1 cellular context compared by ENCODE assay signal in genomic region chr7:1028775-1029636, GRCh38.
TF ChIP-seq lines count a peak whose summit lies in the region.

No MANE protein-coding gene starts in this region.

TF ChIP-seq in K562, 482 proteins besides CTCF, POLR2A, EP300 and RAD21 (continued from another document and continues in another):
- no peak for TF ChIP-seq ETV6 (IDR thresholded peaks at IDR 0.05; ENCODE audit: borderline replicate concordance in 1 of 2, low read depth in 2 of 2, low read length in 1 of 2)
- TF ChIP-seq ETV6 (CRISPR knock-in tag; IDR thresholded peaks at IDR 0.05; ENCODE audit: borderline replicate concordance) = no peak
- TF ChIP-seq SMARCA4 (IDR thresholded peaks at IDR 0.05) = peak; percentile 81
- no peak for TF ChIP-seq HDAC6 (IDR thresholded peaks at IDR 0.05; ENCODE audit: low read depth, low read length)
- no peak for TF ChIP-seq SIRT6 (IDR thresholded peaks at IDR 0.05; ENCODE audit: low read depth, low read length)
- no peak for TF ChIP-seq RFX1 (IDR thresholded peaks at IDR 0.05)
- TF ChIP-seq KDM5B (IDR thresholded peaks at IDR 0.05; ENCODE audit: insufficient replicate concordance, low read depth, low read length) = peak; percentile 71
- TF ChIP-seq MLX (CRISPR knock-in tag; conservative IDR thresholded peaks at IDR 0.05) = no peak
- TF ChIP-seq BCOR (IDR thresholded peaks at IDR 0.05) = 0 out of 2 replicates have a peak, but pooled peaks have one; percentile 31
- peak; percentile 53 for TF ChIP-seq FOS (IDR thresholded peaks at IDR 0.05; ENCODE audit: extremely low read depth, insufficient read length)
- TF ChIP-seq SP2 (IDR thresholded peaks at IDR 0.05; ENCODE audit: extremely low read depth, low read depth, low read length, poor library complexity, severe bottlenecking) = no peak
- TF ChIP-seq NR4A1 (CRISPR knock-in tag; IDR thresholded peaks at IDR 0.05) = no peak
- no peak for TF ChIP-seq NR4A1 (tag; IDR thresholded peaks at IDR 0.05)
- TF ChIP-seq HDAC2 (IDR thresholded peaks at IDR 0.05) = peak; percentile 40; the same call in 1 of the 2 replicates
- 0 out of 2 replicates have a peak, but pooled peaks have one; percentile 36 for TF ChIP-seq CGGBP1 (CRISPR knock-in tag; IDR thresholded peaks at IDR 0.05)
- peak; percentile 20 for TF ChIP-seq CBFA2T3 (IDR thresholded peaks at IDR 0.05)
- TF ChIP-seq JUNB (CRISPR knock-in tag; conservative IDR thresholded peaks at IDR 0.05) = peak; percentile 71; the same call in 1 of the 2 replicates
- TF ChIP-seq POLR2H (tag; IDR thresholded peaks at IDR 0.05; ENCODE audit: low read depth) = peak; percentile 37; the same call in 1 of the 2 replicates
- TF ChIP-seq TCF3 (CRISPR knock-in tag; IDR thresholded peaks at IDR 0.05) = 0 out of 2 replicates have a peak, but pooled peaks have one; percentile 9
- peak in 1 of 2 experiments; percentile 12; a peak in 1 of 4 replicates for TF ChIP-seq SIN3A (IDR thresholded peaks at IDR 0.05; ENCODE audit: borderline replicate concordance in 2 of 2, control insufficient read depth in 1 of 2, low read depth in 2 of 2, low read length in 2 of 2)
- no peak for TF ChIP-seq HINFP (tag; conservative IDR thresholded peaks at IDR 0.05; ENCODE audit: low read depth)
- TF ChIP-seq CTCFL (IDR thresholded peaks at IDR 0.05; ENCODE audit: borderline replicate concordance, insufficient read depth, low read depth, low read length, poor library complexity, severe bottlenecking) = no peak
- peak; percentile 40; the same call in 1 of the 2 replicates for TF ChIP-seq PHF8 (IDR thresholded peaks at IDR 0.05; ENCODE audit: borderline replicate concordance, low read length)
- TF ChIP-seq E2F6 (IDR thresholded peaks at IDR 0.05; ENCODE audit: borderline replicate concordance in 1 of 2, extremely low read depth in 1 of 2, insufficient read depth in 1 of 2, insufficient read length in 1 of 2, low read depth in 1 of 2, low read length in 1 of 2, poor library complexity in 1 of 2, severe bottlenecking in 1 of 2) = peak in 1 of 2 experiments; percentile 73
- no peak for TF ChIP-seq ZNF224 (CRISPR knock-in tag; IDR thresholded peaks at IDR 0.05)
- 0 out of 4 replicates have a peak, but pooled peaks of 1 of the 2 experiments have one; percentile 29 for TF ChIP-seq UBTF (IDR thresholded peaks at IDR 0.05; ENCODE audit: borderline replicate concordance in 1 of 2, low read depth in 2 of 2, low read length in 2 of 2)
- TF ChIP-seq ZNF318 (IDR thresholded peaks at IDR 0.05; ENCODE audit: borderline replicate concordance in 1 of 2, low read depth in 1 of 2) = peak in 1 of 2 experiments; percentile 69; a peak in 1 of 4 replicates
- no peak for TF ChIP-seq ATF1 (CRISPR knock-in tag; IDR thresholded peaks at IDR 0.05)
- peak; percentile 45; the same call in 1 of the 2 replicates for TF ChIP-seq ATF1 (tag; IDR thresholded peaks at IDR 0.05)
- TF ChIP-seq ZFX (CRISPR knock-in tag; IDR thresholded peaks at IDR 0.05) = peak; percentile 61; the same call in 1 of the 2 replicates
- peak in 1 of 2 experiments; percentile 41 for TF ChIP-seq AFF1 (IDR thresholded peaks at IDR 0.05; ENCODE audit: low read depth in 1 of 2, partially characterized antibody in 2 of 2)
- 0 out of 2 replicates have a peak, but pooled peaks have one; percentile 43 for TF ChIP-seq NBN (IDR thresholded peaks at IDR 0.05; ENCODE audit: low read depth)
- no peak for TF ChIP-seq ZNF584 (CRISPR knock-in tag; IDR thresholded peaks at IDR 0.05; ENCODE audit: low read depth)
- no peak for TF ChIP-seq ADNP (tag; IDR thresholded peaks at IDR 0.05)
- TF ChIP-seq ZNF324 (CRISPR knock-in tag; IDR thresholded peaks at IDR 0.05) = no peak
- TF ChIP-seq MYC (IDR thresholded peaks at IDR 0.05; ENCODE audit: low read depth, low read length) = peak; percentile 96
- TF ChIP-seq MYC (CRISPR knock-in tag; IDR thresholded peaks at IDR 0.05; ENCODE audit: borderline replicate concordance, low read depth) = no peak
